Comparison of ENCODE assay signal across 18 cellular contexts in the genomic region with DNA sequence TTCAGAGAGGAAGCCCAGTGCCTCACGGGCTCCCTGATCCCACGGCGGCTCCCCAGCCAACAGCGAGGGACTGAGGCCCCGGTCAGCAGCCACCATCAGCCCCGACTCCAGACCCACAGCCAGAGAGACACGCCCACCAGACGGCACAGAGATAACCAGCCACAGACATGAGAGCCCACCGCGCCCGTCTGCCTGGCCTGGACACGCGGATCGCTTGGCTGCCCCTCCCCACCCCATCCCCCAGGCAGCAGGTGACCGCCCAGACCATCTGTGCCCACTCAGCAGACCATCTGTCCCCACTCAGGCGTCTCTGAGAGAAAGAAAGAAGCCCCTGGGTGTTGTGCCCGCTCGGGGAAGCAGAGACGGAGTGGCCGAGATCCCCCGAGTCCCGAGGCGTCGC. TPM values are rescaled to one million over a fixed set of nuclear protein-coding genes. Genes with fewer than 3 reads are reported as not detected.
"Had no signal": no experiment of that assay in that cellular context is flagged by ENCODE, and none has a peak within 500 bp of the region (broad histone marks: within the 10 kb centered on the region; RNA-seq: fewer than 3 reads in every experiment).

No MANE protein-coding gene starts in this region.

- H3K27me3 ChIP-seq: cardiac muscle cell, vagina had no signal

- H2AFZ ChIP-seq: parathyroid adenoma had no signal

- H3K9me3 ChIP-seq: lower lobe of right lung, sigmoid colon, stomach, vagina had no signal

- H3K4me1 ChIP-seq: lower lobe of right lung, parathyroid adenoma, sigmoid colon, stomach, vagina had no signal

- H3K9ac ChIP-seq: parathyroid adenoma had no signal

- H3K27ac ChIP-seq: cardiac muscle cell, lower lobe of right lung, parathyroid adenoma, sigmoid colon, stomach, vagina had no signal

- H3K79me2 ChIP-seq: parathyroid adenoma had no signal

- H3K4me3 ChIP-seq: cardiac muscle cell, lower lobe of right lung, sigmoid colon, stomach, vagina had no signal

- ATAC-seq: activated T-helper 17 cell treated with anti-CD3 and anti-CD28 coated beads, Interleukin-2, amount 50 U/mL, for 72 hours; effector memory CD8-positive, alpha-beta T cell; left cardiac atrium; lower lobe of right lung; natural killer cell; stimulated activated effector memory CD8-positive, alpha-beta T cell treated with anti-CD3 and anti-CD28 coated beads, Interleukin-12 subunit alpha, Interleukin-12 subunit beta, amount 100 ng/mL, for 72 hours had no signal

- DNase-seq: activated CD4-positive, alpha-beta memory T cell treated with anti-CD3 and anti-CD28 coated beads for 36 hours; activated naive CD4-positive, alpha-beta T cell; activated naive CD8-positive, alpha-beta T cell treated with anti-CD3 and anti-CD28 coated beads for 36 hours; amniotic stem cell; effector memory CD8-positive, alpha-beta T cell; hippocampal formation; left cardiac atrium; lower lobe of right lung; natural killer cell; sigmoid colon; stimulated activated CD4-positive, alpha-beta T cell treated with anti-CD3 and anti-CD28 coated beads, Interleukin-4, amount 100 ng/mL, for 24 hours; stomach; trophoblast cell had no signal

- H3K36me3 ChIP-seq: cardiac muscle cell, lower lobe of right lung, sigmoid colon, stomach, vagina had no signal

RNA-seq across cellular contexts. Expression of gene CHRNA4, which starts 55.5 kb away (rescaled TPM):
- polyA plus RNA-seq: cardiac muscle cell had no signal
